In the genomic region with DNA sequence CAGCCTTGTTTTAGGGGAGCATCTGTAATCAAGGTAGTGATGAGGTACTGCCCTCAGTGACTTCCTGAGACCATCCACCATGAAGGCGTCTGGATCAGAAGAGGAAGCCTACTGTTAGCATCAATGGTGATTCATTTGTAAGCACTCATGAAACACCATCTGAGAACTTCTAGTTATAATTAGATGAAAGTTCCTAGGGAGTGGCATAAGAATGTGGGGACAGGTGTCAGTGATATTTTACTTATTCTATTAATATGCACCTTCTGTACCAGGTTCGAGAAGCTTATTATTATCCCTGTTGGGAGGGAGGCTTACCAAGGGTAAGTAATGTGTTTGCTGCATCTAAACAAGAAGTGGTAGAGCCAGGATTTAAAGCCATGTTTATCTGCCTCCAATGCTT, we compare ENCODE assay signal across 29 cellular contexts.
"Had no signal": no experiment of that assay in that cellular context is flagged by ENCODE, and none has a peak within 500 bp of the region (broad histone marks: within the 10 kb centered on the region; RNA-seq: fewer than 3 reads in every experiment).

No MANE protein-coding gene starts in this region.

- H3K27me3 ChIP-seq: gastrocnemius medialis had no signal

- H3K36me3 ChIP-seq: gastrocnemius medialis, WERI-Rb-1 had no signal

- H3K9me3 Mint-ChIP-seq: activated B cell treated with CpG ODN at 0.5 μM for 24 hours; activated CD8-positive, alpha-beta T cell treated with anti-CD3 and anti-CD28 coated beads for 36 hours; activated T-cell treated with anti-CD3 and anti-CD28 coated beads, Interleukin-2, amount 50 U/mL, for 4 hours; activated T-helper 17 cell treated with anti-CD3 and anti-CD28 coated beads, Interleukin-2, amount 50 U/mL, for 72 hours; T-helper 2 cell treated with Interferon-gamma antibody and Interleukin-4, amounts not matched to agents 5 μg/mL and 100 μg/mL, for 36 hours had no signal

- H3K27me3 Mint-ChIP-seq: activated B cell treated with CpG ODN at 0.5 μM for 24 hours; activated CD8-positive, alpha-beta T cell treated with anti-CD3 and anti-CD28 coated beads for 36 hours; activated naive CD8-positive, alpha-beta T cell; activated T-helper 17 cell treated with anti-CD3 and anti-CD28 coated beads, Interleukin-2, amount 50 U/mL, for 72 hours; T-helper 17 cell had no signal

- H3K27ac ChIP-seq: gastrocnemius medialis, WERI-Rb-1 had no signal

- H3K27ac Mint-ChIP-seq: activated B cell treated with CpG ODN at 0.5 μM for 24 hours; activated CD8-positive, alpha-beta T cell treated with anti-CD3 and anti-CD28 coated beads for 36 hours; activated naive CD8-positive, alpha-beta T cell; T-helper 17 cell; T-helper 2 cell treated with Interferon-gamma antibody and Interleukin-4, amounts not matched to agents 5 μg/mL and 100 μg/mL, for 36 hours had no signal

- DNase-seq: activated B cell treated with CpG ODN at 0.5 μM for 24 hours; activated CD4-positive, alpha-beta T cell treated with anti-CD3 and anti-CD28 coated beads for 48 hours; activated CD4-positive, alpha-beta T cell treated with anti-CD3 and anti-CD28 coated beads, Interleukin-2, amount 50 U/mL, for 1 hour; activated CD4-positive, alpha-beta T cell treated with anti-CD3 and anti-CD28 coated beads, Interleukin-2, amount 50 U/mL, for 48 hours; activated CD8-positive, alpha-beta memory T cell treated with anti-CD3 and anti-CD28 coated beads for 24 hours; activated CD8-positive, alpha-beta T cell treated with anti-CD3 and anti-CD28 coated beads for 36 hours; activated effector memory CD4-positive, alpha-beta T cell treated with Interleukin-2 at 50 U/mL for 16 hours; activated gamma-delta T cell treated with Interleukin-2 at 50 U/mL for 16 hours; activated naive CD4-positive, alpha-beta T cell treated with anti-CD3 and anti-CD28 coated beads, Interleukin-2, amount 50 U/mL, for 16 hours; activated naive CD4-positive, alpha-beta T cell treated with Interleukin-2 at 50 U/mL for 16 hours; activated T-cell treated with anti-CD3 and anti-CD28 coated beads, Interleukin-2, amount 50 U/mL, for 4 hours; amniotic stem cell; anterior cingulate cortex; caudate nucleus; cortex of kidney; dermis blood vessel endothelial cell; effector CD8-positive, alpha-beta T cell; foreskin fibroblast; gastrocnemius medialis; SW 1271; T-helper 1 cell; T-helper 17 cell; T1000; WERI-Rb-1 had no signal

- ATAC-seq: activated CD4-positive, CD25-positive, alpha-beta regulatory T cell treated with anti-CD3 and anti-CD28 coated beads, Interleukin-2, amount 50 U/mL, for 24 hours; activated CD8-positive, alpha-beta T cell treated with anti-CD3 and anti-CD28 coated beads for 36 hours; activated T-cell treated with anti-CD3 and anti-CD28 coated beads, Interleukin-2, amount 50 U/mL, for 4 hours; activated T-helper 17 cell treated with anti-CD3 and anti-CD28 coated beads, Interleukin-2, amount 50 U/mL, for 72 hours; esophagus mucosa; gastrocnemius medialis; T-helper 17 cell had no signal

- H3K4me3 Mint-ChIP-seq: activated B cell treated with CpG ODN at 0.5 μM for 24 hours; activated CD8-positive, alpha-beta T cell treated with anti-CD3 and anti-CD28 coated beads for 36 hours; activated naive CD8-positive, alpha-beta T cell; activated T-cell treated with anti-CD3 and anti-CD28 coated beads, Interleukin-2, amount 50 U/mL, for 4 hours; activated T-helper 17 cell treated with anti-CD3 and anti-CD28 coated beads, Interleukin-2, amount 50 U/mL, for 72 hours; T-helper 17 cell; T-helper 2 cell treated with Interferon-gamma antibody and Interleukin-4, amounts not matched to agents 5 μg/mL and 100 μg/mL, for 36 hours had no signal

- H3K4me3 ChIP-seq: gastrocnemius medialis had no signal

- H3K9me3 ChIP-seq: gastrocnemius medialis had no signal
